Comparison of ENCODE assay signal across 8 cellular contexts in genomic region chr2:205766765-205767359, GRCh38.
DNase-seq lines count a peak whose midpoint lies in the region; ATAC-seq and TF ChIP-seq lines count a peak whose summit lies in the region.

No MANE protein-coding gene starts in this region.

- H3K27me3 ChIP-seq in right atrium auricular region (no peaks in the 10 kb centered on the region), gastrocnemius medialis (peaks cover 5 to 20% (median 11%) of the 10 kb centered on the region in 3 donors)

- DNase-seq in natural killer cell (no peak), SK-MEL-5 (ENCODE audit: low read depth, low spot score) (peak; percentile 56), right atrium auricular region (ENCODE audit: low spot score) (peak; percentile 84), gastrocnemius medialis (peak in 1 of 2 donors; percentile 23)
- no peak for DNase-seq in natural killer cell treated with Interleukin-12 subunit alpha and Interleukin-12 subunit beta and Interleukin-15 and Interleukin-18, amount 100 ng/mL, for 72 hours (ENCODE audit: low spot score)
- DNase-seq in Jurkat, Clone E6-1 (ENCODE audit: low read depth, low spot score) = peak; percentile 50
- DNase-seq in activated naive CD8-positive, alpha-beta T cell treated with anti-CD3 and anti-CD28 coated beads, Interleukin-2, amount 50 U/mL, for 24 hours = peak; percentile 60

- H3K9me3 ChIP-seq in right atrium auricular region (no peaks in the 10 kb centered on the region), gastrocnemius medialis (no peaks in the 10 kb centered on the region)

- no peak overlapping the region for H3K4me3 ChIP-seq in Jurkat, Clone E6-1 (ENCODE audit: low read length)
- H3K4me3 ChIP-seq in right atrium auricular region (no peak overlapping the region), gastrocnemius medialis (no peak overlapping the region)

- H3K9me3 Mint-ChIP-seq in natural killer cell = no peaks in the 10 kb centered on the region
- H3K9me3 Mint-ChIP-seq in natural killer cell treated with Interleukin-12 subunit alpha and Interleukin-12 subunit beta and Interleukin-15 and Interleukin-18, amount 100 ng/mL, for 72 hours = no peaks in the 10 kb centered on the region
- H3K9me3 Mint-ChIP-seq in activated naive CD8-positive, alpha-beta T cell treated with anti-CD3 and anti-CD28 coated beads, Interleukin-2, amount 50 U/mL, for 24 hours = no peaks in the 10 kb centered on the region
- H3K9me3 Mint-ChIP-seq in stimulated activated memory B cell treated with anti-CD40 and anti-IgM and Interleukin-4, amounts not matched to agents 10 μg/mL and 1 μg/mL and 100 μg/mL, for 72 hours = no peaks in the 10 kb centered on the region

- H3K36me3 ChIP-seq in right atrium auricular region = no peaks in the 10 kb centered on the region
- no peaks in the 10 kb centered on the region for H3K36me3 ChIP-seq in gastrocnemius medialis

- H3K27ac ChIP-seq in right atrium auricular region (no peak overlapping the region), gastrocnemius medialis (no peak overlapping the region)

- peaks cover 12 to 54% of the 10 kb centered on the region in 2 donors for H3K27me3 Mint-ChIP-seq in natural killer cell (ENCODE audit: low read depth in 2 of 2)
- peaks cover 30 to 34% of the 10 kb centered on the region in 2 donors for H3K27me3 Mint-ChIP-seq in natural killer cell treated with Interleukin-12 subunit alpha and Interleukin-12 subunit beta and Interleukin-15 and Interleukin-18, amount 100 ng/mL, for 72 hours
- H3K27me3 Mint-ChIP-seq in activated naive CD8-positive, alpha-beta T cell treated with anti-CD3 and anti-CD28 coated beads, Interleukin-2, amount 50 U/mL, for 24 hours = peaks cover 41% of the 10 kb centered on the region
- H3K27me3 Mint-ChIP-seq in stimulated activated memory B cell treated with anti-CD40 and anti-IgM and Interleukin-4, amounts not matched to agents 10 μg/mL and 1 μg/mL and 100 μg/mL, for 72 hours = peaks cover 52% of the 10 kb centered on the region

- TF ChIP-seq CTCF in natural killer cell (IDR thresholded peaks at IDR 0.05) = peak; percentile 85
- TF ChIP-seq CTCF in right atrium auricular region (IDR thresholded peaks at IDR 0.05) = peak; percentile 88 to 89
- peak; percentile 42 to 87 (median 58) for TF ChIP-seq CTCF in gastrocnemius medialis (IDR thresholded peaks at IDR 0.05 in 4 of 5, conservative IDR thresholded peaks at IDR 0.05 in 1 of 5)

- in situ Hi-C loops in SK-MEL-5 (cut with HindIII; ENCODE audit: low pct_unique_long_range_greater_than_20kb, low sequenced_read_pairs) = no loop called here
- in situ Hi-C loops in gastrocnemius medialis (cut with MboI; ENCODE audit: low sequenced_read_pairs in 4 of 4) = no loop called here

- peaks cover 0 to 17% of the 10 kb centered on the region in 2 donors for H3K4me1 ChIP-seq in right atrium auricular region
- peaks cover 0 to 5% of the 10 kb centered on the region in 2 donors for H3K4me1 ChIP-seq in gastrocnemius medialis

- no peak for TF ChIP-seq POLR2A in gastrocnemius medialis (IDR thresholded peaks at IDR 0.05)

- H3K27ac Mint-ChIP-seq in natural killer cell = no peak overlapping the region
- no peak overlapping the region for H3K27ac Mint-ChIP-seq in natural killer cell treated with Interleukin-12 subunit alpha and Interleukin-12 subunit beta and Interleukin-15 and Interleukin-18, amount 100 ng/mL, for 72 hours
- no peak overlapping the region for H3K27ac Mint-ChIP-seq in activated naive CD8-positive, alpha-beta T cell treated with anti-CD3 and anti-CD28 coated beads, Interleukin-2, amount 50 U/mL, for 24 hours
- no peak overlapping the region for H3K27ac Mint-ChIP-seq in stimulated activated memory B cell treated with anti-CD40 and anti-IgM and Interleukin-4, amounts not matched to agents 10 μg/mL and 1 μg/mL and 100 μg/mL, for 72 hours

- H3K4me1 Mint-ChIP-seq in natural killer cell = peaks cover 5% of the 10 kb centered on the region in 2 donors
- H3K4me1 Mint-ChIP-seq in natural killer cell treated with Interleukin-12 subunit alpha and Interleukin-12 subunit beta and Interleukin-15 and Interleukin-18, amount 100 ng/mL, for 72 hours (ENCODE audit: low read depth in 2 of 2) = peaks cover 0 to 5% of the 10 kb centered on the region in 2 donors
- H3K4me1 Mint-ChIP-seq in activated naive CD8-positive, alpha-beta T cell treated with anti-CD3 and anti-CD28 coated beads, Interleukin-2, amount 50 U/mL, for 24 hours = peaks cover 13% of the 10 kb centered on the region
- peaks cover 6% of the 10 kb centered on the region for H3K4me1 Mint-ChIP-seq in stimulated activated memory B cell treated with anti-CD40 and anti-IgM and Interleukin-4, amounts not matched to agents 10 μg/mL and 1 μg/mL and 100 μg/mL, for 72 hours

- ATAC-seq in natural killer cell (peak in 1 of 3 donors; percentile 58), gastrocnemius medialis (no peak)
- ATAC-seq in natural killer cell treated with Interleukin-12 subunit alpha and Interleukin-12 subunit beta and Interleukin-15 and Interleukin-18, amount 100 ng/mL, for 72 hours = no peak
- ATAC-seq in activated naive CD8-positive, alpha-beta T cell treated with anti-CD3 and anti-CD28 coated beads, Interleukin-2, amount 50 U/mL, for 24 hours = no peak
- ATAC-seq in stimulated activated memory B cell treated with anti-CD40 and anti-IgM and Interleukin-4, amounts not matched to agents 10 μg/mL and 1 μg/mL and 100 μg/mL, for 72 hours = no peak

- intact Hi-C loops in natural killer cell (cut with micrococcal nuclease) (loop anchor here (5.0 kb wide), 1 partner anchor 160 kb away; no protein-coding TSS in a partner anchor), gastrocnemius medialis (cut with DNase I; ENCODE audit: low total_unique reads) (loop anchor here (2.0 to 5.0 kb wide), 2 partner anchors 118 to 180 kb away; no protein-coding TSS in a partner anchor)

- H3K36me3 Mint-ChIP-seq in natural killer cell = no peaks in the 10 kb centered on the region
- no peaks in the 10 kb centered on the region for H3K36me3 Mint-ChIP-seq in natural killer cell treated with Interleukin-12 subunit alpha and Interleukin-12 subunit beta and Interleukin-15 and Interleukin-18, amount 100 ng/mL, for 72 hours
- H3K36me3 Mint-ChIP-seq in activated naive CD8-positive, alpha-beta T cell treated with anti-CD3 and anti-CD28 coated beads, Interleukin-2, amount 50 U/mL, for 24 hours (ENCODE audit: low read depth) = no peaks in the 10 kb centered on the region
- H3K36me3 Mint-ChIP-seq in stimulated activated memory B cell treated with anti-CD40 and anti-IgM and Interleukin-4, amounts not matched to agents 10 μg/mL and 1 μg/mL and 100 μg/mL, for 72 hours = no peaks in the 10 kb centered on the region

- H3K4me3 Mint-ChIP-seq in natural killer cell = peak overlapping the region; percentile 28
- no peak overlapping the region for H3K4me3 Mint-ChIP-seq in natural killer cell treated with Interleukin-12 subunit alpha and Interleukin-12 subunit beta and Interleukin-15 and Interleukin-18, amount 100 ng/mL, for 72 hours
- H3K4me3 Mint-ChIP-seq in activated naive CD8-positive, alpha-beta T cell treated with anti-CD3 and anti-CD28 coated beads, Interleukin-2, amount 50 U/mL, for 24 hours = no peak overlapping the region
- H3K4me3 Mint-ChIP-seq in stimulated activated memory B cell treated with anti-CD40 and anti-IgM and Interleukin-4, amounts not matched to agents 10 μg/mL and 1 μg/mL and 100 μg/mL, for 72 hours = no peak overlapping the region

Comparison
In these comparisons a context has a peak if more than half of its experiments do, and no peak if none do; other contexts are left out.
1. DNase-seq: peak in Jurkat, Clone E6-1 (single experiment), SK-MEL-5 (single experiment), activated naive CD8-positive, alpha-beta T cell treated with anti-CD3 and anti-CD28 coated beads, Interleukin-2, amount 50 U/mL, for 24 hours (single experiment) and right atrium auricular region (single experiment); none in natural killer cell (single experiment) and natural killer cell treated with Interleukin-12 subunit alpha and Interleukin-12 subunit beta and Interleukin-15 and Interleukin-18, amount 100 ng/mL, for 72 hours (single experiment).
2. Peak in every context shown above with its lines, with median percentiles within 50 percentile points of each other: CTCF ChIP-seq.